20 cellular contexts compared by ENCODE assay signal in genomic region chr2:229905601-229906000, GRCh38.
"Had no signal": no experiment of that assay in that cellular context is flagged by ENCODE, and none has a peak within 500 bp of the region (broad histone marks: within the 10 kb centered on the region; RNA-seq: fewer than 3 reads in every experiment).

No MANE protein-coding gene starts in this region.

- H3K27ac ChIP-seq: foreskin keratinocyte, skin epidermis, testis, tibial nerve, upper lobe of right lung, vagina had no signal

- H3K27me3 Mint-ChIP-seq: naive B cell; stimulated activated naive B cell treated with anti-CD40 and anti-IgM and Interleukin-4, amounts not matched to agents 10 μg/mL and 1 μg/mL and 100 μg/mL, for 72 hours; stimulated activated naive CD8-positive, alpha-beta T cell treated with anti-CD3 and anti-CD28 coated beads, Interleukin-15, amount 100 ng/mL, for 72 hours had no signal

- H3K9me3 Mint-ChIP-seq: naive B cell; nephron progenitor cell; stimulated activated naive B cell treated with anti-CD40 and anti-IgM and Interleukin-4, amounts not matched to agents 10 μg/mL and 1 μg/mL and 100 μg/mL, for 72 hours; stimulated activated naive CD8-positive, alpha-beta T cell treated with anti-CD3 and anti-CD28 coated beads, Interleukin-15, amount 100 ng/mL, for 72 hours had no signal

- DNase-seq: dermis blood vessel endothelial cell; erythroblast; foreskin keratinocyte; kidney; left cardiac atrium; left ventricle myocardium superior; mesendoderm; naive B cell; nephron progenitor cell; stimulated activated CD4-positive, alpha-beta T cell treated with anti-CD3 and anti-CD28 coated beads, Interleukin-2, amount 100 ng/mL, for 24 hours; stimulated activated CD4-positive, alpha-beta T cell treated with anti-CD3 and anti-CD28 coated beads, Interleukin-4, amount 100 ng/mL, for 4 hours; stimulated activated naive B cell treated with anti-CD40 and anti-IgM and Interleukin-4, amounts not matched to agents 10 μg/mL and 1 μg/mL and 100 μg/mL, for 72 hours; stimulated activated naive CD8-positive, alpha-beta T cell treated with anti-CD3 and anti-CD28 coated beads, Interleukin-15, amount 100 ng/mL, for 72 hours; testis; upper lobe of right lung had no signal

- H3K4me3 ChIP-seq: lung, skin epidermis, testis, tibial nerve, upper lobe of right lung, vagina had no signal

- H3K27me3 ChIP-seq: foreskin keratinocyte, testis, tibial nerve, upper lobe of right lung, vagina had no signal

- H3K27ac Mint-ChIP-seq: nephron progenitor cell; stimulated activated naive B cell treated with anti-CD40 and anti-IgM and Interleukin-4, amounts not matched to agents 10 μg/mL and 1 μg/mL and 100 μg/mL, for 72 hours; stimulated activated naive CD8-positive, alpha-beta T cell treated with anti-CD3 and anti-CD28 coated beads, Interleukin-15, amount 100 ng/mL, for 72 hours had no signal

- H3K9me3 ChIP-seq: testis, tibial nerve, upper lobe of right lung, vagina had no signal

- H3K4me3 Mint-ChIP-seq: nephron progenitor cell; stimulated activated naive B cell treated with anti-CD40 and anti-IgM and Interleukin-4, amounts not matched to agents 10 μg/mL and 1 μg/mL and 100 μg/mL, for 72 hours; stimulated activated naive CD8-positive, alpha-beta T cell treated with anti-CD3 and anti-CD28 coated beads, Interleukin-15, amount 100 ng/mL, for 72 hours had no signal

- ATAC-seq: foreskin keratinocyte; left cardiac atrium; left ventricle myocardium superior; sciatic nerve; stimulated activated naive B cell treated with anti-CD40 and anti-IgM and Interleukin-4, amounts not matched to agents 10 μg/mL and 1 μg/mL and 100 μg/mL, for 72 hours; stimulated activated naive CD8-positive, alpha-beta T cell treated with anti-CD3 and anti-CD28 coated beads, Interleukin-15, amount 100 ng/mL, for 72 hours; upper lobe of right lung had no signal
